27 cellular contexts compared by ENCODE assay signal in the genomic region with DNA sequence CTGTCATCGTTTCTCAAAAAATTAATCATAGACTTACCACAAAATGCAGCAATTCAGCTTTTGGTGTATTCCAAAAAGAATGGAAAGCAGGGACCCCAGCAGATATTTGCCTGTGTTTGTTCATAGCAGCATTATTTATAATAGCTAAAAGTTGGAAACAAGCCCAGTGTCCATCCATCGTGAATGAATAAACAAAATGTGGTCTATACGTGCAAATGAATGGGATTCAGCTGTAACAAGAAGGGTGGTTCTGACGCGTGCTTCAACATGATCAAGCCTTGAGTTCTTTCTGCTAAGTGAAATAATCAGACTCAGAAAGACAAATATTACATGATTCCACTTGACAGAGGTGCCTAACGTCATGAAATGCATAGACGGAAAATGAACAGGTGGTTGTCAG. TPM values are rescaled to one million over a fixed set of nuclear protein-coding genes. Genes with fewer than 3 reads are reported as not detected.
DNase-seq lines count a peak whose midpoint lies in the region; TF ChIP-seq lines count a peak whose summit lies in the region.
"Had no signal": no experiment of that assay in that cellular context is flagged by ENCODE, and none has a peak within 500 bp of the region (broad histone marks: within the 10 kb centered on the region; RNA-seq: fewer than 3 reads in every experiment).

No MANE protein-coding gene starts in this region.

- TF ChIP-seq CTCF in epithelial cell of esophagus (IDR thresholded peaks at IDR 0.05; ENCODE audit: insufficient read depth, low read depth, low read length, missing control alignments), result no peak

- DNase-seq in DMS153 (lab: John Stamatoyannopoulos, UW), result peak; percentile 99
- DNase-seq in MG63, result peak; percentile 47
- peak; percentile 56 for DNase-seq in NCI-H69 (lab: John Stamatoyannopoulos, UW)
- DNase-seq in epithelial cell of esophagus (ENCODE audit: low read depth), result peak; percentile 94
- DNase-seq in RPMI8226, result no peak
- DNase-seq in T1000 (lab: John Stamatoyannopoulos, UW), result no peak
- no peak for DNase-seq in NK-92 treated with Interleukin-12 subunit alpha and Interleukin-12 subunit beta, amount 100 ng/mL, for 24 hours (lab: John Stamatoyannopoulos, UW)
- DNase-seq: activated CD4-positive, alpha-beta T cell treated with anti-CD3 and anti-CD28 coated beads, Interleukin-2, amount 10 ng/mL, durations not matched to agents 7 days and 5 days; activated naive CD4-positive, alpha-beta T cell; activated T-cell treated with anti-CD3 and anti-CD28 coated beads, Interleukin-2, amount 50 U/mL, for 4 hours; adrenal gland; COR-L47; effector CD4-positive, alpha-beta T cell; H9; heart left ventricle; left cardiac atrium; NCI-H1436; NCI-H82; right cardiac atrium; trophoblast cell had no signal

- H3K36me3 ChIP-seq in MG63, result no peaks in the 10 kb centered on the region
- H3K36me3 ChIP-seq: adrenal gland; BLaER1 treated with 17β-estradiol and CSF1 and Interleukin-3, amounts not matched to agents 10 nM and 100 nM; heart left ventricle had no signal

- H3K27me3 ChIP-seq in MG63, result no peaks in the 10 kb centered on the region
- H3K27me3 ChIP-seq: adrenal gland; BLaER1 treated with 17β-estradiol and CSF1 and Interleukin-3, amounts not matched to agents 10 nM and 100 nM had no signal

- H3K9me3 ChIP-seq in MG63, result no peaks in the 10 kb centered on the region
- H3K9me3 ChIP-seq: adrenal gland, heart left ventricle had no signal

- no peak overlapping the region for H3K4me3 ChIP-seq in MG63
- H3K4me3 ChIP-seq in epithelial cell of esophagus (ENCODE audit: low read length), result no peak overlapping the region
- H3K4me3 ChIP-seq: adrenal gland; BLaER1 treated with 17β-estradiol and CSF1 and Interleukin-3, amounts not matched to agents 10 nM and 100 nM; heart left ventricle had no signal

RNA-seq across cellular contexts. Expression of gene PSG11, which starts 36.4 kb away (rescaled TPM):
- total RNA-seq in MG63 (2014; rRNA removed; shearing (Covaris generic); ENCODE audit: low replicate concordance), result not detected in 2 replicates
- total RNA-seq: activated CD4-positive, alpha-beta T cell treated with anti-CD3 and anti-CD28 coated beads, Interleukin-2, amount 10 ng/mL, durations not matched to agents 7 days and 5 days; activated T-cell treated with anti-CD3 and anti-CD28 coated beads, Interleukin-2, amount 50 U/mL, for 4 hours; adrenal gland; Daoy; epithelial cell of proximal tubule; H9; heart left ventricle; left cardiac atrium; lung microvascular endothelial cell; neural crest cell; OCI-LY7; right cardiac atrium had no signal

RNA-seq across cellular contexts. Expression of gene PSG7, which starts 52.8 kb away (rescaled TPM):
- total RNA-seq in MG63 (2014; rRNA removed; shearing (Covaris generic); ENCODE audit: low replicate concordance), result not detected in 2 replicates
- total RNA-seq: activated CD4-positive, alpha-beta T cell treated with anti-CD3 and anti-CD28 coated beads, Interleukin-2, amount 10 ng/mL, durations not matched to agents 7 days and 5 days; activated T-cell treated with anti-CD3 and anti-CD28 coated beads, Interleukin-2, amount 50 U/mL, for 4 hours; adrenal gland; Daoy; epithelial cell of proximal tubule; fibroblast of villous mesenchyme; H9; heart left ventricle; left cardiac atrium; lung microvascular endothelial cell; neural crest cell; OCI-LY7; right cardiac atrium had no signal

Comparison
In these comparisons a context has a peak if more than half of its experiments do, and no peak if none do; other contexts are left out.
1. DNase-seq: peak in DMS153 (single experiment), MG63 (single experiment), NCI-H69 (single experiment) and epithelial cell of esophagus (single experiment); none in RPMI8226 (single experiment), T1000 (single experiment) and NK-92 treated with Interleukin-12 subunit alpha and Interleukin-12 subunit beta, amount 100 ng/mL, for 24 hours (single experiment).